ENCODE assay signal across 8 cellular contexts in genomic region chr20:44886276-44886671, GRCh38. TPM values are rescaled to one million over a fixed set of nuclear protein-coding genes. Genes with fewer than 3 reads are reported as not detected.
DNase-seq lines count a peak whose midpoint lies in the region; ATAC-seq and TF ChIP-seq lines count a peak whose summit lies in the region.

No MANE protein-coding gene starts in this region.

- H3K4me1 ChIP-seq in heart right ventricle (peaks cover 4 to 60% (median 56%) of the 10 kb centered on the region in 9 donors), lung (ENCODE audit: control insufficient read depth in 2 of 2, insufficient read depth in 2 of 2, low read length in 2 of 2) (peaks cover 4 to 20% of the 10 kb centered on the region in 2 donors), urinary bladder (ENCODE audit: insufficient read depth) (no peaks in the 10 kb centered on the region)

- H3K27me3 ChIP-seq in heart right ventricle, result no peaks in the 10 kb centered on the region
- no peaks in the 10 kb centered on the region for H3K27me3 ChIP-seq in lung (ENCODE audit: control insufficient read depth, insufficient read depth)

- H3K4me3 ChIP-seq in heart right ventricle (peak overlapping the region; percentile 60 to 99 (median 96)), astrocyte of the spinal cord (ENCODE audit: low read depth, low read length) (peak overlapping the region; percentile 97), lung (peak overlapping the region; percentile 97), urinary bladder (ENCODE audit: low read depth, low read length) (peak overlapping the region; percentile 97)

- peaks cover 0 to 27% (median 0%) of the 10 kb centered on the region in 9 donors for H3K36me3 ChIP-seq in heart right ventricle
- no peaks in the 10 kb centered on the region for H3K36me3 ChIP-seq in lung (ENCODE audit: control insufficient read depth in 2 of 2, insufficient read depth in 2 of 2, low read length in 2 of 2)
- H3K36me3 ChIP-seq in urinary bladder (ENCODE audit: insufficient read depth), result no peaks in the 10 kb centered on the region

- ATAC-seq in heart right ventricle, result no peak
- no peak for ATAC-seq in left ventricle myocardium superior
- ATAC-seq in lung (ENCODE audit: insufficient read depth, low FRiP score), result no peak

- H3K9me3 ChIP-seq in heart right ventricle (no peaks in the 10 kb centered on the region), lung (ENCODE audit: control insufficient read depth in 2 of 2, insufficient read depth in 1 of 2, low read length in 1 of 2) (no peaks in the 10 kb centered on the region)

- no peak for TF ChIP-seq CTCF in heart right ventricle (IDR thresholded peaks at IDR 0.05)
- TF ChIP-seq CTCF in astrocyte of the spinal cord (IDR thresholded peaks at IDR 0.05; ENCODE audit: low read depth, low read length), result no peak
- no peak for TF ChIP-seq CTCF in lung (IDR thresholded peaks at IDR 0.05; ENCODE audit: control extremely low read depth, extremely low read depth)

- H3K27ac ChIP-seq in heart right ventricle, result peak overlapping the region in 9 of 10 donors; percentile 97 to 99 (median 99)
- peak overlapping the region; percentile 99 for H3K27ac ChIP-seq in lung (ENCODE audit: low read depth in 1 of 2, low read length in 1 of 2)
- H3K27ac ChIP-seq in urinary bladder (ENCODE audit: low read depth), result peak overlapping the region; percentile 98

- intact Hi-C loops in heart right ventricle (cut with DNase I), result loop anchor here in 6 of 10 donors (5.0 to 10.0 kb wide), 3 partner anchors 76 to 81 kb away; partner anchors contain the start of genes STK4 (in 5 of the 6) and TOMM34 (in 2 of the 6)
- intact Hi-C loops in left ventricle myocardium superior (cut with micrococcal nuclease), result no loop called here

- DNase-seq in heart right ventricle, result no peak
- DNase-seq in left ventricle myocardium superior, result no peak
- no peak for DNase-seq in astrocyte of the spinal cord (ENCODE audit: low read depth, low spot score)
- no peak for DNase-seq in lung (ENCODE audit: low spot score)
- no peak for DNase-seq in putamen (ENCODE audit: low spot score)
- no peak for DNase-seq in NCI-H2171 (lab: John Stamatoyannopoulos, UW)
- no peak for DNase-seq in NCI-H2029 treated with DMSO at 0.1 percent for 48 hours (lab: John Stamatoyannopoulos, UW)

- in situ Hi-C loops in astrocyte of the spinal cord (cut with HindIII; ENCODE audit: low sequenced_read_pairs), result no loop called here

- 0 to 1% methylated on average over 9 of the region's 9 CpGs for WGBS in heart right ventricle, 2 donors
- 0 to 1% methylated on average over 9 of the region's 9 CpGs for WGBS in lung, 2 donors
- whole genome bisulfite sequencing in urinary bladder, result under 1% methylated on average over 9 of the region's 9 CpGs

RNA-seq across cellular contexts. Expression of gene YWHAB, which starts 0.8 kb away (rescaled TPM):
- total RNA-seq in heart right ventricle (100 to 1,000 TPM in 8 of 10 donors, 10 to 100 TPM in 2; 89.1 to 130 (median 116) TPM), left ventricle myocardium superior (108 TPM), lung (100 to 1,000 TPM; 117 to 186 TPM), urinary bladder (99.1 TPM)
- polyA plus RNA-seq in heart right ventricle (10 to 100 TPM; 37.9 to 96.7 TPM), lung (100 to 1,000 TPM in 1 of 2 donors, 10 to 100 TPM in 1; 69.0 to 133 TPM), urinary bladder (129 TPM)

RNA-seq across cellular contexts. Expression of gene PABPC1L, which starts 23.6 kb away (rescaled TPM):
- total RNA-seq in heart right ventricle (1 to 10 TPM in 9 of 10 donors, under 1 TPM in 1; 0.89 to 3.4 (median 1.8) TPM), left ventricle myocardium superior (2.7 TPM), lung (10 to 100 TPM; 34.5 to 56.9 TPM), urinary bladder (14.4 TPM)
- polyA plus RNA-seq in heart right ventricle (10 to 100 TPM in 1 of 2 donors, 1 to 10 TPM in 1; 2.6 to 14.3 TPM), lung (10 to 100 TPM; 16.9 to 63.3 TPM), urinary bladder (12.2 TPM)
